Comparison of ENCODE assay signal across 19 cellular contexts in genomic region chr10:100814751-100815474, GRCh38.
DNase-seq lines count a peak whose midpoint lies in the region; ATAC-seq lines count a peak whose summit lies in the region.
"Had no signal": no experiment of that assay in that cellular context is flagged by ENCODE, and none has a peak within 500 bp of the region (broad histone marks: within the 10 kb centered on the region; RNA-seq: fewer than 3 reads in every experiment).

No MANE protein-coding gene starts in this region.

- no peaks in the 10 kb centered on the region for H3K79me2 ChIP-seq in mesendoderm (ENCODE audit: control insufficient read depth, insufficient read depth, low read length)

- no peak overlapping the region for H4K8ac ChIP-seq in mesendoderm (ENCODE audit: low read depth, low read length)

- no CpG with 5 or more reads among the region's 3 CpGs for WGBS in mesendoderm (ENCODE audit: extremely low coverage, insufficient coverage, low lambda C conversion rate)

- H3K4me1 Mint-ChIP-seq in stimulated activated memory B cell treated with anti-CD40 and anti-IgM and Interleukin-4, amounts not matched to agents 10 μg/mL and 1 μg/mL and 100 μg/mL, for 72 hours = no peaks in the 10 kb centered on the region

- no peak overlapping the region for H3K56ac ChIP-seq in mesendoderm (ENCODE audit: low read length)

- no peaks in the 10 kb centered on the region for H3K79me1 ChIP-seq in mesendoderm (ENCODE audit: low read length)

- no peaks in the 10 kb centered on the region for H3K9me3 Mint-ChIP-seq in stimulated activated memory B cell treated with anti-CD40 and anti-IgM and Interleukin-4, amounts not matched to agents 10 μg/mL and 1 μg/mL and 100 μg/mL, for 72 hours
- H3K9me3 Mint-ChIP-seq: CD4-positive, alpha-beta T cell; H9 had no signal

- H3K36me3 Mint-ChIP-seq in stimulated activated memory B cell treated with anti-CD40 and anti-IgM and Interleukin-4, amounts not matched to agents 10 μg/mL and 1 μg/mL and 100 μg/mL, for 72 hours = no peaks in the 10 kb centered on the region

- DNase-seq in activated effector memory CD4-positive, alpha-beta T cell treated with anti-CD3 and anti-CD28 coated beads, Interleukin-2, amount 50 U/mL, for 16 hours = peak; percentile 36
- no peak for DNase-seq in activated effector memory CD4-positive, alpha-beta T cell treated with Interleukin-2 at 50 U/mL for 16 hours
- DNase-seq in mesendoderm (peak; percentile 40), DMS153 (lab: John Stamatoyannopoulos, UW) (no peak), nucleus accumbens (lab: John Stamatoyannopoulos, UW) (no peak), pons (ENCODE audit: low spot score) (no peak)
- DNase-seq: AML-193; Caco-2; CD4-positive, alpha-beta T cell; DMS79 treated with DMSO at 0.1 percent for 48 hours; H9; IMR-90 had no signal

- H2AK5ac ChIP-seq in mesendoderm (ENCODE audit: low read length) = no peak overlapping the region

- H3K27ac ChIP-seq in mesendoderm (ENCODE audit: low read depth, low read length) = no peak overlapping the region
- H3K27ac ChIP-seq: 22Rv1, A549, C4-2B, HL-60 had no signal

- no peak overlapping the region for H2BK15ac ChIP-seq in mesendoderm (replicated peaks; ENCODE audit: low read depth)

- no peak overlapping the region for H3K18ac ChIP-seq in mesendoderm (ENCODE audit: low read length)

- H3K4ac ChIP-seq in mesendoderm (ENCODE audit: low read depth, low read length) = no peak overlapping the region

- H4K5ac ChIP-seq in mesendoderm (ENCODE audit: low read length) = no peak overlapping the region

- H3K23ac ChIP-seq in mesendoderm (ENCODE audit: low read length) = no peak overlapping the region

- no peaks in the 10 kb centered on the region for H3K36me3 ChIP-seq in mesendoderm (ENCODE audit: control insufficient read depth, insufficient read depth, low read length)

- H2BK120ac ChIP-seq in mesendoderm (ENCODE audit: low read depth, low read length) = no peak overlapping the region

- peak overlapping the region; percentile 31 for H2BK5ac ChIP-seq in mesendoderm (ENCODE audit: low read length)

- H3K4me1 ChIP-seq in mesendoderm (ENCODE audit: control insufficient read depth, low read depth, low read length) = peaks cover 13% of the 10 kb centered on the region
- H3K4me1 ChIP-seq: A549, Caco-2 had no signal

- no peak overlapping the region for H3K4me3 ChIP-seq in mesendoderm (ENCODE audit: low read length)
- H3K4me3 ChIP-seq: A549, GM12878, K562 had no signal

- H3K27me3 Mint-ChIP-seq in stimulated activated memory B cell treated with anti-CD40 and anti-IgM and Interleukin-4, amounts not matched to agents 10 μg/mL and 1 μg/mL and 100 μg/mL, for 72 hours = peaks cover 54% of the 10 kb centered on the region

- peak; percentile 29 for ATAC-seq in stimulated activated memory B cell treated with anti-CD40 and anti-IgM and Interleukin-4, amounts not matched to agents 10 μg/mL and 1 μg/mL and 100 μg/mL, for 72 hours
- ATAC-seq: A549, GM12878, K562 had no signal

- H3K9ac ChIP-seq in mesendoderm (ENCODE audit: low read length) = no peak overlapping the region

- no peak overlapping the region for H3K4me3 Mint-ChIP-seq in stimulated activated memory B cell treated with anti-CD40 and anti-IgM and Interleukin-4, amounts not matched to agents 10 μg/mL and 1 μg/mL and 100 μg/mL, for 72 hours
- H3K4me3 Mint-ChIP-seq: CD4-positive, alpha-beta T cell; H9 had no signal

- no peak overlapping the region for H3K27ac Mint-ChIP-seq in stimulated activated memory B cell treated with anti-CD40 and anti-IgM and Interleukin-4, amounts not matched to agents 10 μg/mL and 1 μg/mL and 100 μg/mL, for 72 hours
- H3K27ac Mint-ChIP-seq: CD4-positive, alpha-beta T cell; H9 had no signal

- no peak overlapping the region for H3K4me2 ChIP-seq in mesendoderm (ENCODE audit: low read length)
- H3K4me2 ChIP-seq: A549 had no signal

- peaks cover 2% of the 10 kb centered on the region for H3K27me3 ChIP-seq in mesendoderm (ENCODE audit: insufficient read depth, low read length, poor library complexity)

Comparison
In these comparisons a context has a peak if more than half of its experiments do, and no peak if none do; other contexts are left out.
1. DNase-seq: peak in activated effector memory CD4-positive, alpha-beta T cell treated with anti-CD3 and anti-CD28 coated beads, Interleukin-2, amount 50 U/mL, for 16 hours (single experiment) and mesendoderm (single experiment); none in activated effector memory CD4-positive, alpha-beta T cell treated with Interleukin-2 at 50 U/mL for 16 hours (single experiment), DMS153 (single experiment), nucleus accumbens (0 of 56) and pons (single experiment).